35 cellular contexts compared by ENCODE assay signal in genomic region chr16:5011637-5012036, GRCh38.
"Had no signal": no experiment of that assay in that cellular context is flagged by ENCODE, and none has a peak within 500 bp of the region (broad histone marks: within the 10 kb centered on the region; RNA-seq: fewer than 3 reads in every experiment).

No MANE protein-coding gene starts in this region.

- H3K36me3 ChIP-seq: adrenal gland, gastroesophageal sphincter had no signal

- H3K27ac Mint-ChIP-seq: activated CD4-positive, alpha-beta memory T cell treated with anti-CD3 and anti-CD28 coated beads for 36 hours; activated CD4-positive, alpha-beta T cell treated with anti-CD3 and anti-CD28 coated beads for 36 hours; activated CD4-positive, alpha-beta T cell treated with anti-CD3 and anti-CD28 coated beads, Interleukin-2, amount 10 ng/mL, durations not matched to agents 24 days and 14 days; activated CD8-positive, alpha-beta memory T cell treated with anti-CD3 and anti-CD28 coated beads, Interleukin-2, amount 10 ng/mL, durations not matched to agents 7 days and 5 days; activated CD8-positive, alpha-beta T cell treated with anti-CD3 and anti-CD28 coated beads, Interleukin-2, amount 10 ng/mL, durations not matched to agents 7 days and 5 days; activated naive CD4-positive, alpha-beta T cell treated with anti-CD3 and anti-CD28 coated beads for 36 hours; activated naive CD4-positive, alpha-beta T cell treated with anti-CD3 and anti-CD28 coated beads, Interleukin-2, amount 50 U/mL, for 24 hours; activated naive CD8-positive, alpha-beta T cell treated with anti-CD3 and anti-CD28 coated beads for 36 hours; activated naive CD8-positive, alpha-beta T cell treated with anti-CD3 and anti-CD28 coated beads, Interleukin-2, amount 50 U/mL, for 24 hours; activated T-helper 1 cell treated with anti-CD3 and anti-CD28 coated beads, Interleukin-12 subunit alpha, Interleukin-12 subunit beta, Interleukin-2, Interleukin-4 antibody, amounts not matched to agents 30 ng/mL and 10 ng/mL and 1 ng/mL, durations not matched to agents 14 hours and 24 hours and 36 hours; activated T-helper 2 cell treated with anti-CD3 and anti-CD28 coated beads, Interferon-gamma antibody, Interleukin-2, Interleukin-4, amounts not matched to agents 10 μg/mL and 5 μg/mL and 100 μg/mL, durations not matched to agents 14 hours and 24 hours and 36 hours; dendritic cell treated with granulocyte-macrophage colony-stimulating factor and Interleukin-4, amounts not matched to agents 40 ng/mL and 50 ng/mL, for 4 days; endodermal cell; T-helper 17 cell; T-helper 2 cell treated with Interferon-gamma antibody and Interleukin-4, amounts not matched to agents 5 μg/mL and 100 μg/mL, for 36 hours had no signal

- H3K9me3 Mint-ChIP-seq: activated CD4-positive, alpha-beta memory T cell treated with anti-CD3 and anti-CD28 coated beads for 36 hours; activated CD4-positive, alpha-beta T cell treated with anti-CD3 and anti-CD28 coated beads, Interleukin-2, amount 10 ng/mL, durations not matched to agents 24 days and 14 days; activated naive CD4-positive, alpha-beta T cell treated with anti-CD3 and anti-CD28 coated beads for 36 hours; activated naive CD4-positive, alpha-beta T cell treated with anti-CD3 and anti-CD28 coated beads, Interleukin-2, amount 50 U/mL, for 24 hours; activated naive CD8-positive, alpha-beta T cell treated with anti-CD3 and anti-CD28 coated beads for 36 hours; activated naive CD8-positive, alpha-beta T cell treated with anti-CD3 and anti-CD28 coated beads, Interleukin-2, amount 50 U/mL, for 24 hours; activated T-helper 1 cell treated with anti-CD3 and anti-CD28 coated beads, Interleukin-12 subunit alpha, Interleukin-12 subunit beta, Interleukin-2, Interleukin-4 antibody, amounts not matched to agents 30 ng/mL and 10 ng/mL and 1 ng/mL, durations not matched to agents 14 hours and 24 hours and 36 hours; activated T-helper 2 cell treated with anti-CD3 and anti-CD28 coated beads, Interferon-gamma antibody, Interleukin-2, Interleukin-4, amounts not matched to agents 10 μg/mL and 5 μg/mL and 100 μg/mL, durations not matched to agents 14 hours and 24 hours and 36 hours; dendritic cell treated with granulocyte-macrophage colony-stimulating factor and Interleukin-4, amounts not matched to agents 40 ng/mL and 50 ng/mL, for 4 days; T-helper 2 cell treated with Interferon-gamma antibody and Interleukin-4, amounts not matched to agents 5 μg/mL and 100 μg/mL, for 36 hours had no signal

- H3K4me3 ChIP-seq: adrenal gland, body of pancreas, coronary artery, dorsolateral prefrontal cortex, esophagus muscularis mucosa, gastroesophageal sphincter had no signal

- H3K4me1 ChIP-seq: adrenal gland, body of pancreas, esophagus muscularis mucosa, foreskin keratinocyte, gastroesophageal sphincter had no signal

- H3K4me3 Mint-ChIP-seq: activated CD4-positive, alpha-beta memory T cell treated with anti-CD3 and anti-CD28 coated beads for 36 hours; activated CD4-positive, alpha-beta T cell treated with anti-CD3 and anti-CD28 coated beads for 36 hours; activated CD4-positive, alpha-beta T cell treated with anti-CD3 and anti-CD28 coated beads, Interleukin-2, amount 10 ng/mL, durations not matched to agents 24 days and 14 days; activated CD8-positive, alpha-beta memory T cell treated with anti-CD3 and anti-CD28 coated beads, Interleukin-2, amount 10 ng/mL, durations not matched to agents 7 days and 5 days; activated CD8-positive, alpha-beta T cell treated with anti-CD3 and anti-CD28 coated beads, Interleukin-2, amount 10 ng/mL, durations not matched to agents 7 days and 5 days; activated naive CD4-positive, alpha-beta T cell treated with anti-CD3 and anti-CD28 coated beads for 36 hours; activated naive CD4-positive, alpha-beta T cell treated with anti-CD3 and anti-CD28 coated beads, Interleukin-2, amount 50 U/mL, for 24 hours; activated naive CD8-positive, alpha-beta T cell treated with anti-CD3 and anti-CD28 coated beads for 36 hours; activated naive CD8-positive, alpha-beta T cell treated with anti-CD3 and anti-CD28 coated beads, Interleukin-2, amount 50 U/mL, for 24 hours; activated T-helper 1 cell treated with anti-CD3 and anti-CD28 coated beads, Interleukin-12 subunit alpha, Interleukin-12 subunit beta, Interleukin-2, Interleukin-4 antibody, amounts not matched to agents 30 ng/mL and 10 ng/mL and 1 ng/mL, durations not matched to agents 14 hours and 24 hours and 36 hours; dendritic cell treated with granulocyte-macrophage colony-stimulating factor and Interleukin-4, amounts not matched to agents 40 ng/mL and 50 ng/mL, for 4 days; endodermal cell; T-helper 17 cell; T-helper 2 cell treated with Interferon-gamma antibody and Interleukin-4, amounts not matched to agents 5 μg/mL and 100 μg/mL, for 36 hours had no signal

- H3K9me3 ChIP-seq: adrenal gland, body of pancreas, esophagus muscularis mucosa, gastroesophageal sphincter had no signal

- H3K4me1 Mint-ChIP-seq: activated CD4-positive, alpha-beta T cell treated with anti-CD3 and anti-CD28 coated beads for 36 hours; activated CD4-positive, alpha-beta T cell treated with anti-CD3 and anti-CD28 coated beads, Interleukin-2, amount 10 ng/mL, durations not matched to agents 24 days and 14 days; activated CD8-positive, alpha-beta memory T cell treated with anti-CD3 and anti-CD28 coated beads, Interleukin-2, amount 10 ng/mL, durations not matched to agents 7 days and 5 days; activated naive CD4-positive, alpha-beta T cell treated with anti-CD3 and anti-CD28 coated beads, Interleukin-2, amount 50 U/mL, for 24 hours; activated naive CD8-positive, alpha-beta T cell treated with anti-CD3 and anti-CD28 coated beads for 36 hours; activated naive CD8-positive, alpha-beta T cell treated with anti-CD3 and anti-CD28 coated beads, Interleukin-2, amount 50 U/mL, for 24 hours had no signal

- ATAC-seq: activated CD4-positive, alpha-beta T cell treated with anti-CD3 and anti-CD28 coated beads for 36 hours; activated CD8-positive, alpha-beta memory T cell treated with anti-CD3 and anti-CD28 coated beads, Interleukin-2, amount 10 ng/mL, durations not matched to agents 7 days and 5 days; activated CD8-positive, alpha-beta T cell treated with anti-CD3 and anti-CD28 coated beads, Interleukin-2, amount 10 ng/mL, durations not matched to agents 7 days and 5 days; activated naive CD8-positive, alpha-beta T cell treated with anti-CD3 and anti-CD28 coated beads, Interleukin-2, amount 50 U/mL, for 24 hours; body of pancreas; foreskin keratinocyte; gastroesophageal sphincter; T-helper 17 cell had no signal

- DNase-seq: activated CD4-positive, alpha-beta memory T cell treated with anti-CD3 and anti-CD28 coated beads for 36 hours; activated CD4-positive, alpha-beta T cell treated with anti-CD3 and anti-CD28 coated beads for 36 hours; activated CD4-positive, alpha-beta T cell treated with anti-CD3 and anti-CD28 coated beads, Interleukin-2, amount 10 ng/mL, durations not matched to agents 24 days and 14 days; activated CD4-positive, CD25-positive, alpha-beta regulatory T cell; activated CD4-positive, CD25-positive, alpha-beta regulatory T cell treated with anti-CD3 and anti-CD28 coated beads, Interleukin-2, amount 50 U/mL, for 72 hours; activated CD8-positive, alpha-beta memory T cell treated with anti-CD3 and anti-CD28 coated beads, Interleukin-2, amount 10 ng/mL, durations not matched to agents 7 days and 5 days; activated CD8-positive, alpha-beta memory T cell treated with anti-CD3 and anti-CD28 coated beads, Interleukin-2, amount 50 U/mL, for 4 hours; activated CD8-positive, alpha-beta T cell treated with anti-CD3 and anti-CD28 coated beads, Interleukin-2, amount 10 ng/mL, durations not matched to agents 7 days and 5 days; activated effector memory CD4-positive, alpha-beta T cell treated with anti-CD3 and anti-CD28 coated beads, Interleukin-2, amount 50 U/mL, for 16 hours; activated naive CD4-positive, alpha-beta T cell treated with anti-CD3 and anti-CD28 coated beads for 36 hours; activated naive CD8-positive, alpha-beta T cell treated with anti-CD3 and anti-CD28 coated beads for 36 hours; activated naive CD8-positive, alpha-beta T cell treated with anti-CD3 and anti-CD28 coated beads, Interleukin-2, amount 50 U/mL, for 24 hours; activated T-cell treated with anti-CD3 and anti-CD28 coated beads, Interleukin-2, amount 50 U/mL, for 1 hour; activated T-cell treated with anti-CD3 and anti-CD28 coated beads, Interleukin-2, amount 50 U/mL, for 48 hours; adrenal gland; amygdala; aorta; body of pancreas; central memory CD4-positive, alpha-beta T cell; cerebellar nuclear complex; dorsolateral prefrontal cortex; effector memory CD4-positive, alpha-beta T cell; foreskin keratinocyte; T-helper 1 cell; T-helper 17 cell; T1000 had no signal

- H3K36me3 Mint-ChIP-seq: activated CD4-positive, alpha-beta memory T cell treated with anti-CD3 and anti-CD28 coated beads for 36 hours; activated CD8-positive, alpha-beta memory T cell treated with anti-CD3 and anti-CD28 coated beads, Interleukin-2, amount 10 ng/mL, durations not matched to agents 7 days and 5 days; activated naive CD4-positive, alpha-beta T cell treated with anti-CD3 and anti-CD28 coated beads, Interleukin-2, amount 50 U/mL, for 24 hours; activated naive CD8-positive, alpha-beta T cell treated with anti-CD3 and anti-CD28 coated beads for 36 hours had no signal

- H3K27me3 ChIP-seq: adrenal gland, body of pancreas, dorsolateral prefrontal cortex had no signal

- H3K27me3 Mint-ChIP-seq: activated CD4-positive, alpha-beta T cell treated with anti-CD3 and anti-CD28 coated beads, Interleukin-2, amount 10 ng/mL, durations not matched to agents 24 days and 14 days; activated CD8-positive, alpha-beta memory T cell treated with anti-CD3 and anti-CD28 coated beads, Interleukin-2, amount 10 ng/mL, durations not matched to agents 7 days and 5 days; activated naive CD4-positive, alpha-beta T cell treated with anti-CD3 and anti-CD28 coated beads, Interleukin-2, amount 50 U/mL, for 24 hours had no signal

- H3K27ac ChIP-seq: adrenal gland, body of pancreas, coronary artery, esophagus muscularis mucosa, foreskin keratinocyte, gastroesophageal sphincter had no signal
